ENCODE assay signal across 14 cellular contexts in genomic region chr9:133711428-133712220, GRCh38. TPM values are rescaled to one million over a fixed set of nuclear protein-coding genes. Genes with fewer than 3 reads are reported as not detected.
DNase-seq lines count a peak whose midpoint lies in the region; ATAC-seq, FAIRE-seq and TF ChIP-seq lines count a peak whose summit lies in the region.
"Had no signal": no experiment of that assay in that cellular context is flagged by ENCODE, and none has a peak within 500 bp of the region (broad histone marks: within the 10 kb centered on the region; RNA-seq: fewer than 3 reads in every experiment).

No MANE protein-coding gene starts in this region.

- H2AFZ ChIP-seq in astrocyte (ENCODE audit: low read depth, low read length) = peak overlapping the region; percentile 93
- H2AFZ ChIP-seq: parathyroid adenoma had no signal

- H3K27ac Mint-ChIP-seq in astrocyte (ENCODE audit: unreplicated experiment) = peak overlapping the region; percentile 5

- DNase-seq in HT1080 (ENCODE audit: low read depth) (peak; percentile 29), astrocyte (ENCODE audit: low read depth) (peak; percentile 76), right atrium auricular region (ENCODE audit: low spot score) (peak; percentile 81), sciatic nerve (ENCODE audit: low spot score) (peak; percentile 58), OCI-M2 (lab: John Stamatoyannopoulos, UW; ENCODE audit: unreplicated experiment) (no peak), NCI-H82 treated with DMSO at 0.1 percent for 48 hours (lab: John Stamatoyannopoulos, UW; ENCODE audit: unreplicated experiment) (no peak), DMS 273 treated with DMSO at 0.1 percent for 48 hours (lab: John Stamatoyannopoulos, UW) (no peak)
- DNase-seq in central memory CD4-positive, alpha-beta T cell = no peak
- DNase-seq: erythroblast, GOT3, NCI-H2171, PC-3 had no signal

- H3K36me3 Mint-ChIP-seq in astrocyte (ENCODE audit: low read depth, unreplicated experiment) = no peaks in the 10 kb centered on the region

- ATAC-seq in sciatic nerve = no peak
- ATAC-seq: PC-3 had no signal

- peak overlapping the region; percentile 74 for H3K4me2 ChIP-seq in astrocyte (ENCODE audit: low read length)

- intact Hi-C loops in sciatic nerve (cut with DNase I) = loop anchor here (10.0 kb wide), 1 partner anchor 177 kb away; the partner anchor contains the start of gene ADAMTSL2

- H3K27ac ChIP-seq in astrocyte (ENCODE audit: low read depth, low read length) = peak overlapping the region; percentile 94
- H3K27ac ChIP-seq in right atrium auricular region = peak overlapping the region in 1 of 2 donors; percentile 40
- H3K27ac ChIP-seq: parathyroid adenoma had no signal

- H3K4me1 ChIP-seq in astrocyte (ENCODE audit: insufficient read depth, low read length) (peaks cover 57% of the 10 kb centered on the region), right atrium auricular region (peaks cover 0 to 38% of the 10 kb centered on the region in 2 donors)
- H3K4me1 ChIP-seq: parathyroid adenoma had no signal

- no peaks in the 10 kb centered on the region for H3K36me3 ChIP-seq in astrocyte (ENCODE audit: insufficient read depth, low read length)
- no peaks in the 10 kb centered on the region for H3K36me3 ChIP-seq in right atrium auricular region

- H3K27me3 ChIP-seq in astrocyte (ENCODE audit: insufficient read depth, low read length) (no peaks in the 10 kb centered on the region), right atrium auricular region (no peaks in the 10 kb centered on the region)

- H3K27me3 Mint-ChIP-seq in astrocyte (ENCODE audit: low read depth, unreplicated experiment) = peaks cover 11% of the 10 kb centered on the region

- no peak for TF ChIP-seq CTCF in astrocyte (IDR thresholded peaks at IDR 0.05; ENCODE audit: insufficient read depth, low read depth, low read length)
- TF ChIP-seq CTCF in right atrium auricular region (IDR thresholded peaks at IDR 0.05) = no peak

- H3K9me3 ChIP-seq in astrocyte (ENCODE audit: insufficient read depth, low read depth, low read length) = no peaks in the 10 kb centered on the region
- no peaks in the 10 kb centered on the region for H3K9me3 ChIP-seq in right atrium auricular region

- peaks cover 36% of the 10 kb centered on the region for H3K4me1 Mint-ChIP-seq in astrocyte (ENCODE audit: low read depth, unreplicated experiment)

- H3K9me3 Mint-ChIP-seq in astrocyte (ENCODE audit: unreplicated experiment) = no peaks in the 10 kb centered on the region

- H4K20me1 ChIP-seq in astrocyte (ENCODE audit: insufficient read depth, low read length) = no peaks in the 10 kb centered on the region

- no peak overlapping the region for H3K4me3 Mint-ChIP-seq in astrocyte (ENCODE audit: unreplicated experiment)

- no peak overlapping the region for H3K4me3 ChIP-seq in astrocyte (ENCODE audit: insufficient read depth, low read depth, low read length)
- H3K4me3 ChIP-seq in right atrium auricular region = no peak overlapping the region

- FAIRE-seq in astrocyte (lab: Jason Lieb, UNC) = no peak
- FAIRE-seq: keratinocyte had no signal

- H3K9ac ChIP-seq in astrocyte (ENCODE audit: low read length) = peak overlapping the region; percentile 72
- H3K9ac ChIP-seq: parathyroid adenoma had no signal

- H3K79me2 ChIP-seq in astrocyte (ENCODE audit: insufficient read depth, low read length) = no peaks in the 10 kb centered on the region
- H3K79me2 ChIP-seq: parathyroid adenoma had no signal

RNA-seq across cellular contexts. Expression of gene SARDH, which starts 26.5 kb away (rescaled TPM):
- total RNA-seq in HT1080 (2014; rRNA removed; shearing (Covaris generic)) = 0.05 and 0.30 TPM in 2 replicates
- polyA plus RNA-seq in HT1080 (2015; cell fraction: cytosol; rRNA removed) = 0.30 and 0.34 TPM in 2 replicates
- polyA plus RNA-seq in HT1080 (2015; cell fraction: nucleus; rRNA removed) = 0.99 and 1.1 TPM in 2 replicates
- total RNA-seq in astrocyte = 2.8 and 3.7 TPM in 2 replicates
- under 1 TPM; 0.63 to 0.94 TPM for total RNA-seq in right atrium auricular region
- 6.0 TPM for total RNA-seq in sciatic nerve

Comparison
In these comparisons a context has a peak if more than half of its experiments do, and no peak if none do; other contexts are left out.
1. DNase-seq: peak in HT1080 (single experiment), astrocyte (single experiment), right atrium auricular region (single experiment) and sciatic nerve (single experiment); none in OCI-M2 (single experiment), NCI-H82 treated with DMSO at 0.1 percent for 48 hours (single experiment), DMS 273 treated with DMSO at 0.1 percent for 48 hours (single experiment) and central memory CD4-positive, alpha-beta T cell (single experiment).